In genomic region chrX:154516655-154517100, GRCh38 we compare ENCODE assay signal across 8 cellular contexts. TPM values are rescaled to one million over a fixed set of nuclear protein-coding genes. Genes with fewer than 3 reads are reported as not detected.
DNase-seq lines count a peak whose midpoint lies in the region; ATAC-seq, FAIRE-seq and TF ChIP-seq lines count a peak whose summit lies in the region.

No MANE protein-coding gene starts in this region.

- H4K20me1 ChIP-seq in DND-41 (ENCODE audit: insufficient read depth, low read length), result no peaks in the 10 kb centered on the region
- H4K20me1 ChIP-seq in GM12878 (ENCODE audit: control insufficient read depth, insufficient read depth), result no peaks in the 10 kb centered on the region

- TF ChIP-seq POLR2A in GM12878 (IDR thresholded peaks at IDR 0.05; ENCODE audit: low read depth, low read length), result no peak

- no peaks in the 10 kb centered on the region for H3K9me3 ChIP-seq in DND-41 (ENCODE audit: insufficient read depth, low read length, severe bottlenecking)
- H3K9me3 ChIP-seq in GM12878 (replicated peaks; ENCODE audit: control insufficient read depth, insufficient read depth, low read length), result no peaks in the 10 kb centered on the region; the same call in 2 of the 3 replicates

- H3K27ac ChIP-seq in DND-41 (ENCODE audit: low read length) (peak overlapping the region; percentile 89), GM12878 (ENCODE audit: control insufficient read depth, insufficient read depth) (peak overlapping the region; percentile 57; the same call in 1 of the 2 replicates)

- intact Hi-C loops in GM12878 (cut with micrococcal nuclease; ENCODE audit: unreplicated experiment), result loop anchor here (5.0 kb wide), 1 partner anchor 39 kb away; the partner anchor contains the start of gene LAGE3

- no peak for FAIRE-seq in GM12878 (lab: Jason Lieb, UNC)

- in situ Hi-C loops in GM12878 (cut with MboI), result no loop called here

- TSS peak; percentile 74 for BruUV-seq in GM12878 (replicated peaks; lab: Mats Ljungman, UMichigan)

- H3K9me3 Mint-ChIP-seq in stimulated activated memory B cell treated with anti-CD40 and anti-IgM and Interleukin-4, amounts not matched to agents 10 μg/mL and 1 μg/mL and 100 μg/mL, for 72 hours, result no peaks in the 10 kb centered on the region

- peaks cover 22% of the 10 kb centered on the region for H3K4me1 ChIP-seq in DND-41 (ENCODE audit: insufficient read depth, low read length)
- no peaks in the 10 kb centered on the region for H3K4me1 ChIP-seq in GM12878 (ENCODE audit: control insufficient read depth, insufficient read depth, low read length)

- H3K4me3 Mint-ChIP-seq in stimulated activated memory B cell treated with anti-CD40 and anti-IgM and Interleukin-4, amounts not matched to agents 10 μg/mL and 1 μg/mL and 100 μg/mL, for 72 hours, result peak overlapping the region; percentile 82

- 43% methylated on average over 19 of the region's 19 CpGs for WGBS in GM12878 (ENCODE audit: insufficient coverage, insufficient replicate concordance, low lambda C conversion rate, missing lambda C conversion rate)

- CTCF ChIA-PET in GM12878 (lab: Yijun Ruan, JAX), result interaction anchor here (2.1 kb wide), 1 partner anchor 11 kb away, joined by 8 read pairs; no protein-coding TSS in a partner anchor
- CTCF ChIA-PET in HEK293T (lab: Yijun Ruan, JAX), result interaction anchor here (1.1 kb wide), 1 partner anchor 11 kb away, joined by 7 read pairs; no protein-coding TSS in a partner anchor

- no peaks in the 10 kb centered on the region for H3K27me3 Mint-ChIP-seq in stimulated activated memory B cell treated with anti-CD40 and anti-IgM and Interleukin-4, amounts not matched to agents 10 μg/mL and 1 μg/mL and 100 μg/mL, for 72 hours

- H3K27me3 ChIP-seq in DND-41 (ENCODE audit: insufficient read depth, low read length, poor library complexity) (no peaks in the 10 kb centered on the region), GM12878 (replicated peaks in 1 of 2; ENCODE audit: control insufficient read depth in 2 of 2, insufficient read depth in 2 of 2, low read length in 1 of 2) (no peaks in the 10 kb centered on the region)

- H3K36me3 Mint-ChIP-seq in stimulated activated memory B cell treated with anti-CD40 and anti-IgM and Interleukin-4, amounts not matched to agents 10 μg/mL and 1 μg/mL and 100 μg/mL, for 72 hours, result peaks cover 12% of the 10 kb centered on the region

- ATAC-seq in DND-41 (ENCODE audit: insufficient read depth, low read depth) (peak; percentile 2; the same call in 1 of the 3 replicates), HG03469 (IDR thresholded peaks at IDR 0.05; ENCODE audit: unreplicated experiment) (peak; percentile 19), GM12878 (no peak), GM21723 (IDR thresholded peaks at IDR 0.05; ENCODE audit: unreplicated experiment) (no peak)
- ATAC-seq in stimulated activated memory B cell treated with anti-CD40 and anti-IgM and Interleukin-4, amounts not matched to agents 10 μg/mL and 1 μg/mL and 100 μg/mL, for 72 hours, result no peak

- H3K36me3 ChIP-seq in DND-41 (ENCODE audit: insufficient read depth, low read length) (no peaks in the 10 kb centered on the region), GM12878 (ENCODE audit: control insufficient read depth in 2 of 2, insufficient read depth in 2 of 2, low read length in 1 of 2) (no peaks in the 10 kb centered on the region)

- H2AFZ ChIP-seq in DND-41 (ENCODE audit: low read depth, low read length), result peak overlapping the region; percentile 94
- peak overlapping the region; percentile 83 for H2AFZ ChIP-seq in GM12878 (ENCODE audit: control insufficient read depth, low read depth, low read length)

- TF ChIP-seq RAD21 in GM12878 (IDR thresholded peaks at IDR 0.05; ENCODE audit: insufficient read depth, low read depth, low read length), result no peak

- RAD21 ChIA-PET in GM12878 (lab: Charles Lee; ENCODE audit: unreplicated experiment), result interaction anchor here (0.7 kb wide), 1 partner anchor 26 kb away, joined by 5 read pairs; the partner anchor contains the start of gene SLC10A3

- SMC1A ChIA-PET in GM12878 (lab: Charles Lee; ENCODE audit: uncharacterized antibody, unreplicated experiment), result interaction anchor here (0.6 to 1.5 kb wide), 4 partner anchors 11 to 26 kb away, joined by 3 to 7 read pairs (median 4); partner anchors contain the start of gene SLC10A3

- POLR2A ChIA-PET in GM12878 (lab: Charles Lee), result interaction anchor here (0.9 to 2.4 kb wide), 5 partner anchors 10 to 120 kb away, joined by 3 to 12 read pairs (median 4); partner anchors contain the start of genes LAGE3, RPL10 and SLC10A3
- POLR2A ChIA-PET in HEK293T (lab: Yijun Ruan, JAX), result interaction anchor here (0.6 to 4.6 kb wide), 8 partner anchors 10 to 117 kb away, joined by 3 to 21 read pairs (median 4); partner anchors contain the start of genes LAGE3, PLXNA3 and SLC10A3

- peak overlapping the region; percentile 68 for H3K9ac ChIP-seq in DND-41 (ENCODE audit: low read depth, low read length)
- H3K9ac ChIP-seq in GM12878 (ENCODE audit: control insufficient read depth, insufficient read depth, low read length), result peak overlapping the region; percentile 46; the same call in 1 of the 2 replicates

- H3K4me2 ChIP-seq in DND-41 (ENCODE audit: insufficient read depth, low read length), result peak overlapping the region; percentile 89
- H3K4me2 ChIP-seq in GM12878 (ENCODE audit: control insufficient read depth, insufficient read depth), result peak overlapping the region; percentile 79

- H3K4me3 ChIP-seq in DND-41 (ENCODE audit: low read depth in 1 of 2, low read length in 2 of 2), result peak overlapping the region; percentile 26 to 69; a peak in 3 of 4 replicates
- peak overlapping the region; percentile 64 for H3K4me3 ChIP-seq in GM12878

- DNase-seq in DND-41 (no peak), GM12878 (ENCODE audit: low read depth, low spot score) (no peak), inferior parietal cortex (ENCODE audit: extremely low spot score) (peak; percentile 34), HEK293T (ENCODE audit: extremely low spot score) (no peak), KG1 (lab: John Stamatoyannopoulos, UW) (no peak)

- peaks cover 11% of the 10 kb centered on the region for H3K79me2 ChIP-seq in DND-41 (ENCODE audit: insufficient read depth, low read length)
- H3K79me2 ChIP-seq in GM12878 (ENCODE audit: control insufficient read depth, insufficient read depth, low read length), result no peaks in the 10 kb centered on the region; the same call in none of the 2 replicates

- peak overlapping the region; percentile 83 for H3K27ac Mint-ChIP-seq in stimulated activated memory B cell treated with anti-CD40 and anti-IgM and Interleukin-4, amounts not matched to agents 10 μg/mL and 1 μg/mL and 100 μg/mL, for 72 hours

- TF ChIP-seq EP300 in GM12878 (IDR thresholded peaks at IDR 0.05; ENCODE audit: borderline replicate concordance in 1 of 2, control insufficient read depth in 1 of 2, low read depth in 2 of 2, low read length in 2 of 2), result no peak

- TF ChIP-seq CTCF in DND-41 (IDR thresholded peaks at IDR 0.05; ENCODE audit: borderline replicate concordance, extremely low read depth, low read length, poor library complexity, severe bottlenecking), result no peak
- no peak for TF ChIP-seq CTCF in GM12878 (IDR thresholded peaks at IDR 0.05 in 2 of 3, conservative IDR thresholded peaks at IDR 0.05 in 1 of 3; ENCODE audit: control insufficient read depth in 2 of 3, extremely low read depth in 1 of 3, insufficient read depth in 1 of 3, low read depth in 3 of 3, low read length in 3 of 3)

- H3K4me1 Mint-ChIP-seq in stimulated activated memory B cell treated with anti-CD40 and anti-IgM and Interleukin-4, amounts not matched to agents 10 μg/mL and 1 μg/mL and 100 μg/mL, for 72 hours, result peaks cover 23% of the 10 kb centered on the region

RNA-seq across cellular contexts. Expression of gene FAM3A, which starts 0.6 kb away (rescaled TPM):
- 8.9 and 9.9 TPM in 2 replicates for total RNA-seq in GM12878 (2013; cell fraction: nucleolus; rRNA removed)
- 11.0 and 16.3 TPM in 2 replicates for total RNA-seq in GM12878 (2014; rRNA removed)
- 6.1 and 6.2 TPM in 2 replicates for total RNA-seq in GM12878 (2014; rRNA removed; fragmentation: Illumina TruSeq; extraction: Trizol)
- 17.6 and 20.6 TPM in 2 replicates for total RNA-seq in GM12878 (2021)
- 4.5 TPM for polyA plus RNA-seq in GM12878 (2011; ENCODE audit: low read depth)
- 3.6 and 6.6 TPM in 2 replicates for polyA plus RNA-seq in GM12878 (2011; rRNA removed)
- 10.4 and 16.5 TPM in 2 replicates for polyA plus RNA-seq in GM12878 (2011; cell fraction: cytosol; rRNA removed)
- 36.5 and 39.6 TPM in 2 replicates for polyA plus RNA-seq in GM12878 (2011; cell fraction: nucleus; rRNA removed)
- 17.9 and 19.1 TPM in 2 replicates for polyA plus RNA-seq in GM12878 (2012)
- 2.1 and 5.0 TPM in 2 replicates for polyA plus RNA-seq in GM12878 (2014; fragmentation: Illumina TruSeq; extraction: Trizol)
- polyA plus RNA-seq in GM12878 (2014; fragmentation: Nextera tagmentation; extraction: Ambion mirVana), result 1 to 10 TPM in 1 of 2 experiments, under 1 TPM in 1; 0.29 to 1.1 TPM
- 21.1 and 24.5 TPM in 2 replicates for polyA plus RNA-seq in GM12878 (2014; rRNA removed)
- 10 to 100 TPM; 17.6 to 17.9 TPM for polyA plus RNA-seq in GM12878 (2016; fragmentation: Nextera tagmentation; extraction: Ambion mirVana)
- polyA minus RNA-seq in GM12878 (2011; rRNA and poly(A)+ RNA removed), result 5.4 and 5.9 TPM in 2 replicates
- polyA minus RNA-seq in GM12878 (2011; cell fraction: cytosol; rRNA and poly(A)+ RNA removed), result 4.3 and 4.4 TPM in 2 replicates
- polyA minus RNA-seq in GM12878 (2011; cell fraction: nucleus; rRNA and poly(A)+ RNA removed), result 3.5 and 8.9 TPM in 2 replicates

RNA-seq across cellular contexts. Expression of gene SLC10A3, which starts 26.2 kb away (rescaled TPM):
- total RNA-seq in GM12878 (2013; cell fraction: nucleolus; rRNA removed), result 6.6 and 6.9 TPM in 2 replicates
- total RNA-seq in GM12878 (2014; rRNA removed) (10.3 and 14.1 TPM in 2 replicates), GM12878 (2014; rRNA removed; fragmentation: Illumina TruSeq; extraction: Trizol) (6.4 and 7.8 TPM in 2 replicates), GM12878 (2021) (14.2 and 16.4 TPM in 2 replicates)
- polyA plus RNA-seq in GM12878 (2011; ENCODE audit: low read depth), result 9.2 TPM
- polyA plus RNA-seq in GM12878 (2011; rRNA removed) (2.1 and 4.8 TPM in 2 replicates), GM12878 (2014; fragmentation: Illumina TruSeq; extraction: Trizol) (0.90 and 5.4 TPM in 2 replicates), GM12878 (2014; fragmentation: Nextera tagmentation; extraction: Ambion mirVana) (1 to 10 TPM; 1.7 to 3.6 TPM), GM12878 (2014; rRNA removed) (14.7 and 16.4 TPM in 2 replicates), GM12878 (2016; fragmentation: Nextera tagmentation; extraction: Ambion mirVana) (10 to 100 TPM; 19.6 to 23.5 TPM)
- polyA plus RNA-seq in GM12878 (2011; cell fraction: cytosol; rRNA removed), result 6.9 and 11.1 TPM in 2 replicates
- polyA plus RNA-seq in GM12878 (2011; cell fraction: nucleus; rRNA removed), result 16.0 and 17.5 TPM in 2 replicates
- 12.1 and 18.1 TPM in 2 replicates for polyA plus RNA-seq in GM12878 (2012)
- polyA minus RNA-seq in GM12878 (2011; rRNA and poly(A)+ RNA removed), result 4.1 and 8.3 TPM in 2 replicates
- polyA minus RNA-seq in GM12878 (2011; cell fraction: cytosol; rRNA and poly(A)+ RNA removed), result 2.9 and 3.6 TPM in 2 replicates
- 7.6 and 10.1 TPM in 2 replicates for polyA minus RNA-seq in GM12878 (2011; cell fraction: nucleus; rRNA and poly(A)+ RNA removed)

RNA-seq across cellular contexts. Expression of gene G6PD, which starts 30.0 kb away (rescaled TPM):
- 22.3 and 26.2 TPM in 2 replicates for total RNA-seq in GM12878 (2013; cell fraction: nucleolus; rRNA removed)
- total RNA-seq in GM12878 (2014; rRNA removed) (26.9 and 35.5 TPM in 2 replicates), GM12878 (2014; rRNA removed; fragmentation: Illumina TruSeq; extraction: Trizol) (17.2 and 19.5 TPM in 2 replicates), GM12878 (2021) (62.5 and 63.4 TPM in 2 replicates)
- 13.1 TPM for polyA plus RNA-seq in GM12878 (2011; ENCODE audit: low read depth)
- polyA plus RNA-seq in GM12878 (2011; rRNA removed) (4.5 and 11.5 TPM in 2 replicates), GM12878 (2014; fragmentation: Illumina TruSeq; extraction: Trizol) (22.3 and 48.4 TPM in 2 replicates), GM12878 (2014; fragmentation: Nextera tagmentation; extraction: Ambion mirVana) (1 to 10 TPM; 1.6 to 3.8 TPM), GM12878 (2014; rRNA removed) (38.8 and 47.3 TPM in 2 replicates), GM12878 (2016; fragmentation: Nextera tagmentation; extraction: Ambion mirVana) (10 to 100 TPM; 26.2 to 30.7 TPM)
- polyA plus RNA-seq in GM12878 (2011; cell fraction: cytosol; rRNA removed), result 17.2 and 18.2 TPM in 2 replicates
- 79.1 and 100 TPM in 2 replicates for polyA plus RNA-seq in GM12878 (2011; cell fraction: nucleus; rRNA removed)
- 28.0 and 30.0 TPM in 2 replicates for polyA plus RNA-seq in GM12878 (2012)
- 13.8 and 25.2 TPM in 2 replicates for polyA minus RNA-seq in GM12878 (2011; rRNA and poly(A)+ RNA removed)
- polyA minus RNA-seq in GM12878 (2011; cell fraction: cytosol; rRNA and poly(A)+ RNA removed), result 14.3 and 17.6 TPM in 2 replicates
- 22.8 and 50.5 TPM in 2 replicates for polyA minus RNA-seq in GM12878 (2011; cell fraction: nucleus; rRNA and poly(A)+ RNA removed)

RNA-seq across cellular contexts. Expression of gene UBL4A, which starts 30.3 kb away (rescaled TPM):
- 9.6 and 12.4 TPM in 2 replicates for total RNA-seq in GM12878 (2013; cell fraction: nucleolus; rRNA removed)
- 44.2 and 45.6 TPM in 2 replicates for total RNA-seq in GM12878 (2014; rRNA removed)
- 24.7 and 26.0 TPM in 2 replicates for total RNA-seq in GM12878 (2014; rRNA removed; fragmentation: Illumina TruSeq; extraction: Trizol)
- 34.3 and 38.0 TPM in 2 replicates for total RNA-seq in GM12878 (2021)
- 7.4 TPM for polyA plus RNA-seq in GM12878 (2011; ENCODE audit: low read depth)
- 14.4 and 20.4 TPM in 2 replicates for polyA plus RNA-seq in GM12878 (2011; rRNA removed)
- polyA plus RNA-seq in GM12878 (2011; cell fraction: cytosol; rRNA removed), result 34.6 and 48.8 TPM in 2 replicates
- polyA plus RNA-seq in GM12878 (2011; cell fraction: nucleus; rRNA removed), result 30.8 and 32.9 TPM in 2 replicates
- polyA plus RNA-seq in GM12878 (2012), result 14.7 and 18.8 TPM in 2 replicates
- polyA plus RNA-seq in GM12878 (2014; fragmentation: Illumina TruSeq; extraction: Trizol), result 12.2 and 30.0 TPM in 2 replicates
- polyA plus RNA-seq in GM12878 (2014; fragmentation: Nextera tagmentation; extraction: Ambion mirVana), result 1 to 10 TPM; 4.2 to 7.0 TPM
- polyA plus RNA-seq in GM12878 (2014; rRNA removed), result 41.1 and 43.1 TPM in 2 replicates
- 10 to 100 TPM; 49.8 to 49.9 TPM for polyA plus RNA-seq in GM12878 (2016; fragmentation: Nextera tagmentation; extraction: Ambion mirVana)
- polyA minus RNA-seq in GM12878 (2011; rRNA and poly(A)+ RNA removed), result 14.3 and 29.7 TPM in 2 replicates
- polyA minus RNA-seq in GM12878 (2011; cell fraction: cytosol; rRNA and poly(A)+ RNA removed), result 13.2 and 16.3 TPM in 2 replicates
- 11.8 and 18.9 TPM in 2 replicates for polyA minus RNA-seq in GM12878 (2011; cell fraction: nucleus; rRNA and poly(A)+ RNA removed)

RNA-seq across cellular contexts. Expression of gene IKBKG, which starts 30.7 kb away (rescaled TPM):
- 15.9 and 18.4 TPM in 2 replicates for total RNA-seq in GM12878 (2013; cell fraction: nucleolus; rRNA removed)
- 16.0 and 16.3 TPM in 2 replicates for total RNA-seq in GM12878 (2014; rRNA removed)
- total RNA-seq in GM12878 (2014; rRNA removed; fragmentation: Illumina TruSeq; extraction: Trizol), result 10.2 TPM in 2 replicates
- 28.1 and 30.6 TPM in 2 replicates for total RNA-seq in GM12878 (2021)
- polyA plus RNA-seq in GM12878 (2011; ENCODE audit: low read depth), result 8.5 TPM
- polyA plus RNA-seq in GM12878 (2011; rRNA removed), result 8.0 and 17.3 TPM in 2 replicates
- 23.9 and 31.8 TPM in 2 replicates for polyA plus RNA-seq in GM12878 (2011; cell fraction: cytosol; rRNA removed)
- polyA plus RNA-seq in GM12878 (2011; cell fraction: nucleus; rRNA removed), result 96.2 and 120 TPM in 2 replicates
- 19.5 and 20.1 TPM in 2 replicates for polyA plus RNA-seq in GM12878 (2012)
- 2.5 and 8.0 TPM in 2 replicates for polyA plus RNA-seq in GM12878 (2014; fragmentation: Illumina TruSeq; extraction: Trizol)
- polyA plus RNA-seq in GM12878 (2014; fragmentation: Nextera tagmentation; extraction: Ambion mirVana), result 1 to 10 TPM in 1 of 2 experiments, under 1 TPM in 1; 0.35 to 1.5 TPM
- polyA plus RNA-seq in GM12878 (2014; rRNA removed), result 30.7 and 33.0 TPM in 2 replicates
- 10 to 100 TPM; 21.8 to 24.0 TPM for polyA plus RNA-seq in GM12878 (2016; fragmentation: Nextera tagmentation; extraction: Ambion mirVana)
- polyA minus RNA-seq in GM12878 (2011; rRNA and poly(A)+ RNA removed), result 3.4 and 8.2 TPM in 2 replicates
- 6.8 and 7.3 TPM in 2 replicates for polyA minus RNA-seq in GM12878 (2011; cell fraction: cytosol; rRNA and poly(A)+ RNA removed)
- polyA minus RNA-seq in GM12878 (2011; cell fraction: nucleus; rRNA and poly(A)+ RNA removed), result 10.4 and 18.8 TPM in 2 replicates

Comparison
In these comparisons a context has a peak if more than half of its experiments do, and no peak if none do; other contexts are left out.
1. ATAC-seq: peak in DND-41 (single experiment) and HG03469 (single experiment); none in GM12878 (single experiment), stimulated activated memory B cell treated with anti-CD40 and anti-IgM and Interleukin-4, amounts not matched to agents 10 μg/mL and 1 μg/mL and 100 μg/mL, for 72 hours (single experiment) and GM21723 (single experiment).